9 cellular contexts compared by ENCODE assay signal in the genomic region with DNA sequence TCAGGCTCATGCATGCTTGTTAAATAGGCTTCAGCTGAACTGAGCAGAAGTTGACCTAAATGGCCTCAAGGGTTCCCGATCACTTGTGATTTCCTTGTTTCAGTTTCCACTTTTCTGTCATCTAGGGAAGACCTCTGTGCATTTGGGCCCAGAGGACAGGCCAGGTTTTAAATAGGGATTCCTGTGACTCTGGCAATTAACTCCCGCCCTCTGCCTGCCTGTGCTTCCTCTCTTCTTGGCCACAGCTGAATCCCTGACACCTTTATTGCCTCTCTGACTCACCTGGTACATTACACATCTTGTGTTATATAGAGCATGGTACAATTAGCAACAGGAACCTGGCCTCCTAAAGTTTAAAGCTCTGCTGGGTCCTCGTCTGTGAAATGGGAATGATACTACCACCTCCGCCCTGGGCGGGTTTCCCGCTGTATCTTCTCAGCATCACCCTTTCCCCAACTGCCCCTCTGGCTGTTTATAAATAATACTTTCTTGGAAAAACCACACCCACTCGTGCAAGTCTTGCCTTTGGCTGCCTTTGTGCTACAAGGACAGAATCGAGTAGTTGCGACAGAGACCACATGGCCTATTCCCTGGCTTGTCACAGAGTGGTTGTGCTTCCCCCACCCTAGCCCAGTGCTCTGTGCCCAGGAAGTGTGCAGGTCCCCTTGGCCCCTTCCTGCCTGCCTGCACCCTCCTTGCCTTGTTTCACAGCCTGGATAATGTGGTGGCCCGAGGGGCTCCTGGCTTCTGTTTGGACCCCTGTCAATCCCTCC. TPM values are rescaled to one million over a fixed set of nuclear protein-coding genes. Genes with fewer than 3 reads are reported as not detected.
DNase-seq lines count a peak whose midpoint lies in the region; ATAC-seq and FAIRE-seq lines count a peak whose summit lies in the region.
"Had no signal": no experiment of that assay in that cellular context is flagged by ENCODE, and none has a peak within 500 bp of the region (broad histone marks: within the 10 kb centered on the region; RNA-seq: fewer than 3 reads in every experiment).

No MANE protein-coding gene starts in this region.

- CTCF ChIA-PET in activated CD4-positive, alpha-beta memory T cell treated with anti-CD3 and anti-CD28 coated beads for 36 hours (lab: Charles Lee) = interaction anchor here (1.1 to 1.6 kb wide), 2 partner anchors 12 to 265 kb away, joined by 3 to 4 read pairs; no protein-coding TSS in a partner anchor

- no peaks in the 10 kb centered on the region for H3K9me3 Mint-ChIP-seq in activated CD4-positive, alpha-beta memory T cell treated with anti-CD3 and anti-CD28 coated beads for 36 hours

- peak; percentile 31 for FAIRE-seq in GM19239 (lab: Jason Lieb, UNC)

- ATAC-seq in sciatic nerve = peak; percentile 74

- POLR2A ChIA-PET in activated CD4-positive, alpha-beta memory T cell treated with anti-CD3 and anti-CD28 coated beads for 36 hours (lab: Charles Lee) = no interaction called here

- no peak for DNase-seq in GM19239 (ENCODE audit: insufficient read length, low spot score)
- DNase-seq in RKO (ENCODE audit: low spot score) = peak; percentile 28
- peak; percentile 72 for DNase-seq in foreskin melanocyte
- no peak for DNase-seq in sciatic nerve (ENCODE audit: low spot score)
- DNase-seq in HuH-7.5 (ENCODE audit: low spot score) = no peak
- no peak for DNase-seq in NCI-H510A (lab: John Stamatoyannopoulos, UW)
- no peak for DNase-seq in NCI-H2107 (lab: John Stamatoyannopoulos, UW)
- DNase-seq in activated CD4-positive, alpha-beta memory T cell treated with anti-CD3 and anti-CD28 coated beads for 36 hours = no peak
- DNase-seq: effector CD8-positive, alpha-beta T cell had no signal

- peaks cover 1% of the 10 kb centered on the region for H3K4me1 Mint-ChIP-seq in activated CD4-positive, alpha-beta memory T cell treated with anti-CD3 and anti-CD28 coated beads for 36 hours (ENCODE audit: low read depth)

- intact Hi-C loops in sciatic nerve (cut with DNase I) = no loop called here
- intact Hi-C loops in activated CD4-positive, alpha-beta memory T cell treated with anti-CD3 and anti-CD28 coated beads for 36 hours (cut with micrococcal nuclease) = no loop called here

- H3K36me3 Mint-ChIP-seq in activated CD4-positive, alpha-beta memory T cell treated with anti-CD3 and anti-CD28 coated beads for 36 hours = no peaks in the 10 kb centered on the region

- H3K4me3 Mint-ChIP-seq in activated CD4-positive, alpha-beta memory T cell treated with anti-CD3 and anti-CD28 coated beads for 36 hours = no peak overlapping the region

- peaks cover 5% of the 10 kb centered on the region for H3K27me3 Mint-ChIP-seq in activated CD4-positive, alpha-beta memory T cell treated with anti-CD3 and anti-CD28 coated beads for 36 hours

- no peak overlapping the region for H3K27ac Mint-ChIP-seq in activated CD4-positive, alpha-beta memory T cell treated with anti-CD3 and anti-CD28 coated beads for 36 hours

RNA-seq across cellular contexts. Expression of gene CABLES1, which starts 8.0 kb away (rescaled TPM):
- 18.5 TPM for total RNA-seq in sciatic nerve
- total RNA-seq in activated CD4-positive, alpha-beta memory T cell treated with anti-CD3 and anti-CD28 coated beads for 36 hours = 1 to 10 TPM; 1.2 to 2.2 TPM

Comparison
In these comparisons a context has a peak if more than half of its experiments do, and no peak if none do; other contexts are left out.
1. DNase-seq: peak in RKO (single experiment) and foreskin melanocyte (single experiment); none in GM19239 (single experiment), sciatic nerve (single experiment), HuH-7.5 (single experiment), NCI-H510A (single experiment), NCI-H2107 (single experiment) and activated CD4-positive, alpha-beta memory T cell treated with anti-CD3 and anti-CD28 coated beads for 36 hours (single experiment).